32 cellular contexts compared by ENCODE assay signal in the genomic region with DNA sequence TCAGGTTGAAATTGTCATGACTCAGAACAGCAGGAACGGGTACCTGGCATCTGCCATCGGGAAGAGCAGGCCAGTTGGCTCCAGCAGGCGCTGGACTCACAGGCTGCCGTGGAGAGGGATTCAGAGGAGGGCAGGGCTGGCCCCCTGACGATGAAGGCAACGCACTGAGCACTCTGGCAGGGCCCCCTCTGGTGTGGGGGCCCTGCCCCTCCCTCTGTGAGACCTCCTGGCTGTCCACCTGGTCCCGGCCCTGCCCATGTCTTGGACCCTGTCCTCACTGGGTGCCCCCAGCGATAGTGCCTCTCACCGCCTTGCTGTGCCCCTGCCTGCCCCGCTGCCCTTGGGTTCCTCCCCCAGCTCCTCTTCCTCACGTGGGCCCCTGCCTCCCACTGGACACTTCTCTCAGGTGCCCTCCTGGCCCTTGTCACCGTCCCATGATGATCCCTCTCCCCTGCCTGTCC. TPM values are rescaled to one million over a fixed set of nuclear protein-coding genes. Genes with fewer than 3 reads are reported as not detected.
DNase-seq lines count a peak whose midpoint lies in the region; ATAC-seq and TF ChIP-seq lines count a peak whose summit lies in the region.
"Had no signal": no experiment of that assay in that cellular context is flagged by ENCODE, and none has a peak within 500 bp of the region (broad histone marks: within the 10 kb centered on the region; RNA-seq: fewer than 3 reads in every experiment).

No MANE protein-coding gene starts in this region.

- no peak for TF ChIP-seq POLR2A in Peyer's patch (IDR thresholded peaks at IDR 0.05)
- TF ChIP-seq POLR2A in spleen (IDR thresholded peaks at IDR 0.05) = no peak
- TF ChIP-seq POLR2A in esophagus squamous epithelium (IDR thresholded peaks at IDR 0.05) = no peak

- H3K9me3 ChIP-seq in Peyer's patch (no peaks in the 10 kb centered on the region), left lung (no peaks in the 10 kb centered on the region), spleen (no peaks in the 10 kb centered on the region), esophagus squamous epithelium (no peaks in the 10 kb centered on the region)
- H3K9me3 ChIP-seq: heart right ventricle, MG63, transverse colon had no signal

- intact Hi-C loops in left lung (cut with DNase I) = no loop called here
- intact Hi-C loops in spleen (cut with DNase I; ENCODE audit: low total_unique reads) = no loop called here
- intact Hi-C loops in esophagus squamous epithelium (cut with DNase I) = no loop called here

- H3K27me3 ChIP-seq in Peyer's patch (no peaks in the 10 kb centered on the region), left lung (peaks cover 0 to 4% of the 10 kb centered on the region in 2 donors), spleen (replicated peaks in 1 of 7) (no peaks in the 10 kb centered on the region), esophagus squamous epithelium (peaks cover 0 to 38% (median 0%) of the 10 kb centered on the region in 4 donors)
- H3K27me3 ChIP-seq: heart right ventricle, MG63, transverse colon had no signal

- no peaks in the 10 kb centered on the region for H3K36me3 ChIP-seq in Peyer's patch
- H3K36me3 ChIP-seq in left lung = no peaks in the 10 kb centered on the region
- no peaks in the 10 kb centered on the region for H3K36me3 ChIP-seq in spleen
- no peaks in the 10 kb centered on the region for H3K36me3 ChIP-seq in esophagus squamous epithelium
- H3K36me3 ChIP-seq: heart right ventricle, MG63, transverse colon had no signal

- H3K4me1 ChIP-seq in Peyer's patch (no peaks in the 10 kb centered on the region), left lung (no peaks in the 10 kb centered on the region), spleen (peaks cover 0 to 42% (median 19%) of the 10 kb centered on the region in 6 donors), esophagus squamous epithelium (peaks cover 0 to 16% (median 0%) of the 10 kb centered on the region in 3 donors)
- H3K4me1 ChIP-seq: heart right ventricle, transverse colon had no signal

- H3K27ac ChIP-seq in Peyer's patch (no peak overlapping the region), left lung (no peak overlapping the region), spleen (no peak overlapping the region), esophagus squamous epithelium (no peak overlapping the region)
- H3K27ac ChIP-seq: 22Rv1, epithelial cell of prostate, heart right ventricle, transverse colon had no signal

- ATAC-seq in left lung = no peak
- ATAC-seq in HG03469 (IDR thresholded peaks at IDR 0.05; ENCODE audit: unreplicated experiment) = no peak
- ATAC-seq: activated CD4-positive, alpha-beta T cell treated with anti-CD3 and anti-CD28 coated beads for 36 hours; GM12878; heart right ventricle; left cardiac atrium; stimulated activated naive CD8-positive, alpha-beta T cell treated with anti-CD3 and anti-CD28 coated beads, Interleukin-15, Interleukin-2, amounts not matched to agents 100 U/mL and 50 U/mL, for 24 hours had no signal

- H3K4me3 ChIP-seq in Peyer's patch (no peak overlapping the region), left lung (no peak overlapping the region), spleen (no peak overlapping the region), esophagus squamous epithelium (no peak overlapping the region)
- H3K4me3 ChIP-seq: GM12878, heart right ventricle, MG63, transverse colon had no signal

- WGBS in spleen, 5 donors = 83 to 93% (median 89%) methylated on average over 12 of the region's 12 CpGs
- WGBS in esophagus squamous epithelium, 2 donors = 54 to 62% methylated on average over 9 of the region's 12 CpGs

- DNase-seq in DMS 273 (lab: John Stamatoyannopoulos, UW; ENCODE audit: unreplicated experiment) (peak; percentile 79), DMS 273 treated with DMSO at 0.1 percent for 48 hours (lab: John Stamatoyannopoulos, UW) (no peak), Peyer's patch (peak in 2 of 3 donors; percentile 23 to 28), left lung (peak; percentile 22 to 47), spleen (peak; percentile 62), DMS153 (lab: John Stamatoyannopoulos, UW) (no peak), esophagus squamous epithelium (lab: John Stamatoyannopoulos, UW) (no peak)
- DNase-seq: activated CD4-positive, alpha-beta T cell treated with anti-CD3 and anti-CD28 coated beads for 36 hours; CD4-positive, alpha-beta memory T cell; central memory CD4-positive, alpha-beta T cell; DMS79 treated with DMSO at 0.1 percent for 48 hours; KBM-7; left cardiac atrium; mesendoderm; MG63; naive B cell; NCI-H1436 treated with DMSO at 0.1 percent for 48 hours; NCI-H526; stimulated activated CD4-positive, alpha-beta T cell treated with anti-CD3 and anti-CD28 coated beads, Interleukin-4, amount 100 ng/mL, for 4 hours; stimulated activated naive CD8-positive, alpha-beta T cell treated with anti-CD3 and anti-CD28 coated beads, Interleukin-15, Interleukin-2, amounts not matched to agents 100 U/mL and 50 U/mL, for 24 hours; transverse colon had no signal

- TF ChIP-seq CTCF in Peyer's patch (IDR thresholded peaks at IDR 0.05) (no peak), left lung (IDR thresholded peaks at IDR 0.05) (no peak), spleen (IDR thresholded peaks at IDR 0.05 in 8 of 11, conservative IDR thresholded peaks at IDR 0.05 in 3 of 11) (no peak), esophagus squamous epithelium (IDR thresholded peaks at IDR 0.05) (no peak)

RNA-seq across cellular contexts. Expression of gene ALLC, which starts 23.3 kb away (rescaled TPM):
- total RNA-seq in Peyer's patch (not detected), left lung (not detected), spleen (not detected), esophagus squamous epithelium (not detected)
- polyA plus RNA-seq in spleen = not detected
- total RNA-seq: activated CD4-positive, alpha-beta T cell treated with anti-CD3 and anti-CD28 coated beads for 36 hours; activated T-helper 1 cell treated with anti-CD3 and anti-CD28 coated beads, Interleukin-12 subunit alpha, Interleukin-12 subunit beta, Interleukin-2, Interleukin-4 antibody, amounts not matched to agents 30 ng/mL and 10 ng/mL and 1 ng/mL, durations not matched to agents 14 hours and 24 hours and 36 hours; astrocyte; CD4-positive, alpha-beta memory T cell; GM12878; H1; heart right ventricle; HT1080; omental fat pad; T-helper 1 cell treated with Interleukin-12 subunit alpha and Interleukin-12 subunit beta and Interleukin-4 antibody, amounts not matched to agents 30 ng/mL and 1 ng/mL, for 36 hours; transverse colon had no signal
- polyA plus RNA-seq: CD4-positive, alpha-beta memory T cell; H1 had no signal

RNA-seq across cellular contexts. Expression of gene COLEC11, which starts 39.7 kb away (rescaled TPM):
- total RNA-seq in Peyer's patch (1 to 10 TPM in 2 of 4 donors, under 1 TPM in 1, not detected in 1; 0.70 to 5.8 (median 1.1) TPM), left lung (1 to 10 TPM in 1 of 2 donors, under 1 TPM in 1; 0.84 to 1.4 TPM), spleen (1 to 10 TPM in 6 of 7 donors, under 1 TPM in 1; 0.64 to 8.0 (median 4.7) TPM), esophagus squamous epithelium (1 to 10 TPM in 2 of 4 donors, under 1 TPM in 1, not detected in 1; 0.56 to 2.3 (median 1.0) TPM)
- 1 to 10 TPM; 1.9 to 3.2 (median 2.0) TPM for polyA plus RNA-seq in spleen
- total RNA-seq: activated T-helper 1 cell treated with anti-CD3 and anti-CD28 coated beads, Interleukin-12 subunit alpha, Interleukin-12 subunit beta, Interleukin-2, Interleukin-4 antibody, amounts not matched to agents 30 ng/mL and 10 ng/mL and 1 ng/mL, durations not matched to agents 14 hours and 24 hours and 36 hours; astrocyte; CD4-positive, alpha-beta memory T cell; T-helper 1 cell treated with Interleukin-12 subunit alpha and Interleukin-12 subunit beta and Interleukin-4 antibody, amounts not matched to agents 30 ng/mL and 1 ng/mL, for 36 hours had no signal

RNA-seq across cellular contexts. Expression of gene RPS7, which starts 59.6 kb away (rescaled TPM):
- 1,000 to 10,000 TPM in 3 of 4 donors, 100 to 1,000 TPM in 1; 855 to 2,886 (median 1,081) TPM for total RNA-seq in Peyer's patch
- 1,000 to 10,000 TPM in 1 of 2 donors, 100 to 1,000 TPM in 1; 909 to 1,079 TPM for total RNA-seq in left lung
- 1,000 to 10,000 TPM in 6 of 7 donors, 100 to 1,000 TPM in 1; 901 to 3,930 (median 1,217) TPM for total RNA-seq in spleen
- polyA plus RNA-seq in spleen = 1,000 to 10,000 TPM; 3,976 to 6,688 (median 5,664) TPM
- 1,000 to 10,000 TPM; 1,342 to 4,027 (median 3,705) TPM for total RNA-seq in esophagus squamous epithelium

Comparison
In these comparisons a context has a peak if more than half of its experiments do, and no peak if none do; other contexts are left out.
1. DNase-seq: peak in DMS 273 (single experiment), Peyer's patch (2 of 3), left lung (2 of 2) and spleen (single experiment); none in DMS 273 treated with DMSO at 0.1 percent for 48 hours (single experiment), DMS153 (single experiment) and esophagus squamous epithelium (single experiment).